In genomic region chr9:82890401-82890800, GRCh38 we compare ENCODE assay signal across 13 cellular contexts.
DNase-seq lines count a peak whose midpoint lies in the region; ATAC-seq and TF ChIP-seq lines count a peak whose summit lies in the region.
"Had no signal": no experiment of that assay in that cellular context is flagged by ENCODE, and none has a peak within 500 bp of the region (broad histone marks: within the 10 kb centered on the region; RNA-seq: fewer than 3 reads in every experiment).

No MANE protein-coding gene starts in this region.

- H3K79me1 ChIP-seq in mesenchymal stem cell (replicated peaks; ENCODE audit: low read length, poor library complexity, severe bottlenecking): no peaks in the 10 kb centered on the region

- H2BK120ac ChIP-seq in mesenchymal stem cell (ENCODE audit: low read depth, low read length): no peak overlapping the region

- H3K9me2 ChIP-seq in Loucy (replicated peaks; ENCODE audit: low read depth, low read length): no peaks in the 10 kb centered on the region

- H3K4me1 Mint-ChIP-seq in WTC11: peaks cover 8% of the 10 kb centered on the region
- H3K4me1 Mint-ChIP-seq in stimulated activated naive B cell treated with anti-CD40 and anti-IgM and Interleukin-4, amounts not matched to agents 10 μg/mL and 1 μg/mL and 100 μg/mL, for 72 hours: no peaks in the 10 kb centered on the region
- H3K4me1 Mint-ChIP-seq: B cell; CD4-positive, CD25-positive, alpha-beta regulatory T cell; CD8-positive, alpha-beta memory T cell had no signal

- H3K18ac ChIP-seq in mesenchymal stem cell (ENCODE audit: low read depth in 1 of 2, low read length in 2 of 2): no peak overlapping the region

- no peak overlapping the region for H3K27ac ChIP-seq in mesenchymal stem cell (ENCODE audit: low read length, poor library complexity, severe bottlenecking)

- no peaks in the 10 kb centered on the region for H3K36me3 ChIP-seq in Loucy (ENCODE audit: insufficient read depth, low read length)
- no peaks in the 10 kb centered on the region for H3K36me3 ChIP-seq in mesenchymal stem cell (ENCODE audit: control insufficient read depth in 1 of 2, insufficient read depth in 2 of 2, low read depth in 1 of 2, low read length in 2 of 2)

- no peak for ATAC-seq in WTC11
- ATAC-seq in stimulated activated naive B cell treated with anti-CD40 and anti-IgM and Interleukin-4, amounts not matched to agents 10 μg/mL and 1 μg/mL and 100 μg/mL, for 72 hours (replicated peaks): no peak
- ATAC-seq: GM12878 had no signal

- no peak overlapping the region for H2BK15ac ChIP-seq in mesenchymal stem cell (ENCODE audit: low read depth, poor library complexity, severe bottlenecking)

- H3K4ac ChIP-seq in mesenchymal stem cell (ENCODE audit: low read depth in 1 of 2, low read length in 2 of 2): no peak overlapping the region

- no peak overlapping the region for H3K4me3 Mint-ChIP-seq in WTC11
- H3K4me3 Mint-ChIP-seq in stimulated activated naive B cell treated with anti-CD40 and anti-IgM and Interleukin-4, amounts not matched to agents 10 μg/mL and 1 μg/mL and 100 μg/mL, for 72 hours: no peak overlapping the region
- H3K4me3 Mint-ChIP-seq: B cell; CD4-positive, CD25-positive, alpha-beta regulatory T cell; CD8-positive, alpha-beta memory T cell had no signal

- no peak overlapping the region for H3K14ac ChIP-seq in mesenchymal stem cell (ENCODE audit: low read length in 2 of 2)

- H3K9me3 Mint-ChIP-seq in WTC11: peaks cover 7% of the 10 kb centered on the region
- H3K9me3 Mint-ChIP-seq in stimulated activated naive B cell treated with anti-CD40 and anti-IgM and Interleukin-4, amounts not matched to agents 10 μg/mL and 1 μg/mL and 100 μg/mL, for 72 hours: no peaks in the 10 kb centered on the region

- H2AK5ac ChIP-seq in mesenchymal stem cell (ENCODE audit: low read length, severe bottlenecking): no peak overlapping the region

- WGBS in mesenchymal stem cell: 70% methylated on average over 4 of the region's 4 CpGs

- H3K4me2 ChIP-seq in Loucy (ENCODE audit: low read depth, low read length, poor library complexity, severe bottlenecking) (peak overlapping the region; percentile 42), mesenchymal stem cell (ENCODE audit: low read length, poor library complexity, severe bottlenecking) (no peak overlapping the region)

- POLR2A ChIA-PET in WTC11 (lab: Charles Lee): no interaction called here

- H4K20me1 ChIP-seq in Loucy (ENCODE audit: insufficient read depth, low read length, poor library complexity, severe bottlenecking): no peaks in the 10 kb centered on the region

- no peak overlapping the region for H4K91ac ChIP-seq in mesenchymal stem cell (ENCODE audit: low read length)

- no peak overlapping the region for H3K23ac ChIP-seq in mesenchymal stem cell (ENCODE audit: low read length in 2 of 2)

- H3K27me3 ChIP-seq in Loucy (ENCODE audit: insufficient read depth, low read length, poor library complexity, severe bottlenecking) (no peaks in the 10 kb centered on the region), mesenchymal stem cell (ENCODE audit: control insufficient read depth in 1 of 2, insufficient read depth in 1 of 2, low read length in 2 of 2) (no peaks in the 10 kb centered on the region)

- TF ChIP-seq CTCF in Loucy (conservative IDR thresholded peaks at IDR 0.05; ENCODE audit: low read length) (no peak), WTC11 (IDR thresholded peaks at IDR 0.05) (no peak)

- H2BK12ac ChIP-seq in mesenchymal stem cell (ENCODE audit: low read length in 2 of 2): no peak overlapping the region

- peak overlapping the region; percentile 58; the same call in 1 of the 2 replicates for H2AFZ ChIP-seq in Loucy (ENCODE audit: low read length)
- H2AFZ ChIP-seq in mesenchymal stem cell (ENCODE audit: low read depth, low read length): no peak overlapping the region

- peak; percentile 46 for DNase-seq in ELF-1 (ENCODE audit: low read depth, low spot score)
- DNase-seq in mesenchymal stem cell: no peak
- no peak for DNase-seq in WTC11 (ENCODE audit: low spot score)
- no peak for DNase-seq in stimulated activated naive B cell treated with anti-CD40 and anti-IgM and Interleukin-4, amounts not matched to agents 10 μg/mL and 1 μg/mL and 100 μg/mL, for 72 hours
- DNase-seq in MV-4-11 (lab: John Stamatoyannopoulos, UW): no peak
- DNase-seq: C1 segment of cervical spinal cord; Caco-2; CD4-positive, CD25-positive, alpha-beta regulatory T cell; CD8-positive, alpha-beta memory T cell; HCEC 1CT had no signal

- no peaks in the 10 kb centered on the region for H3K79me2 ChIP-seq in Loucy (ENCODE audit: insufficient read depth, low read length)

- CTCF ChIA-PET in WTC11 (lab: Charles Lee): no interaction called here

- H3K9ac ChIP-seq in Loucy (ENCODE audit: low read depth, low read length, poor library complexity, severe bottlenecking) (no peak overlapping the region), mesenchymal stem cell (ENCODE audit: low read length) (no peak overlapping the region)

- no peak overlapping the region for H3K27ac Mint-ChIP-seq in WTC11
- H3K27ac Mint-ChIP-seq in stimulated activated naive B cell treated with anti-CD40 and anti-IgM and Interleukin-4, amounts not matched to agents 10 μg/mL and 1 μg/mL and 100 μg/mL, for 72 hours: no peak overlapping the region
- H3K27ac Mint-ChIP-seq: B cell; CD4-positive, CD25-positive, alpha-beta regulatory T cell; CD8-positive, alpha-beta memory T cell had no signal

- H3K4me3 ChIP-seq in Loucy (ENCODE audit: low read length, poor library complexity, severe bottlenecking) (peak overlapping the region; percentile 10), mesenchymal stem cell (ENCODE audit: insufficient read depth in 1 of 2, low read depth in 1 of 2, low read length in 2 of 2) (no peak overlapping the region)
- H3K4me3 ChIP-seq: GM12878 had no signal

- H3K27me3 Mint-ChIP-seq in WTC11 (ENCODE audit: low read depth): no peaks in the 10 kb centered on the region
- H3K27me3 Mint-ChIP-seq in stimulated activated naive B cell treated with anti-CD40 and anti-IgM and Interleukin-4, amounts not matched to agents 10 μg/mL and 1 μg/mL and 100 μg/mL, for 72 hours: no peaks in the 10 kb centered on the region
- H3K27me3 Mint-ChIP-seq: B cell; CD4-positive, CD25-positive, alpha-beta regulatory T cell; CD8-positive, alpha-beta memory T cell had no signal

- H3K36me3 Mint-ChIP-seq in WTC11: peaks cover 22% of the 10 kb centered on the region
- no peaks in the 10 kb centered on the region for H3K36me3 Mint-ChIP-seq in stimulated activated naive B cell treated with anti-CD40 and anti-IgM and Interleukin-4, amounts not matched to agents 10 μg/mL and 1 μg/mL and 100 μg/mL, for 72 hours
- H3K36me3 Mint-ChIP-seq: CD4-positive, CD25-positive, alpha-beta regulatory T cell; CD8-positive, alpha-beta memory T cell had no signal

- H2BK5ac ChIP-seq in mesenchymal stem cell (ENCODE audit: low read depth, low read length, poor library complexity, severe bottlenecking): no peak overlapping the region

- H3K4me1 ChIP-seq in Loucy (ENCODE audit: insufficient read depth, low read length, poor library complexity, severe bottlenecking): peaks cover 18% of the 10 kb centered on the region
- H3K4me1 ChIP-seq in mesenchymal stem cell (ENCODE audit: control insufficient read depth, insufficient read depth, low read depth, low read length): no peaks in the 10 kb centered on the region
- H3K4me1 ChIP-seq: Caco-2 had no signal

- H4K8ac ChIP-seq in mesenchymal stem cell (ENCODE audit: low read length): peak overlapping the region; percentile 7

- H3F3A ChIP-seq in Loucy (ENCODE audit: low read depth): no peaks in the 10 kb centered on the region

- no peaks in the 10 kb centered on the region for H3K9me3 ChIP-seq in Loucy (ENCODE audit: insufficient read depth, low read depth, low read length)
- H3K9me3 ChIP-seq in mesenchymal stem cell (ENCODE audit: control insufficient read depth, low read length): no peaks in the 10 kb centered on the region
- H3K9me3 ChIP-seq: Caco-2 had no signal

TF ChIP-seq in WTC11, 78 proteins besides CTCF, POLR2A, EP300 and RAD21:
- TF ChIP-seq ESRRA (CRISPR knock-in tag; IDR thresholded peaks at IDR 0.05; ENCODE audit: borderline replicate concordance) (no peak), ERG (CRISPR knock-in tag; IDR thresholded peaks at IDR 0.05) (no peak), ZNF416 (CRISPR knock-in tag; IDR thresholded peaks at IDR 0.05) (no peak), ATF3 (CRISPR knock-in tag; conservative IDR thresholded peaks at IDR 0.05) (no peak), ZNF219 (CRISPR knock-in tag; IDR thresholded peaks at IDR 0.05; ENCODE audit: borderline replicate concordance) (no peak), NR1H2 (CRISPR knock-in tag; IDR thresholded peaks at IDR 0.05) (no peak)
